24 cellular contexts compared by ENCODE assay signal in genomic region chr3:51962854-51963530, GRCh38. TPM values are rescaled to one million over a fixed set of nuclear protein-coding genes. Genes with fewer than 3 reads are reported as not detected.
DNase-seq lines count a peak whose midpoint lies in the region; ATAC-seq and TF ChIP-seq lines count a peak whose summit lies in the region.
"Had no signal": no experiment of that assay in that cellular context is flagged by ENCODE, and none has a peak within 500 bp of the region (broad histone marks: within the 10 kb centered on the region; RNA-seq: fewer than 3 reads in every experiment).

No MANE protein-coding gene starts in this region.

- H3K27ac ChIP-seq in cingulate gyrus (ENCODE audit: low read depth, low read length) (peak overlapping the region; percentile 72), right cardiac atrium (ENCODE audit: low read length) (peak overlapping the region; percentile 66), skeletal muscle tissue (ENCODE audit: low read depth, low read length) (peak overlapping the region; percentile 86), colonic mucosa (no peak overlapping the region)
- H3K27ac ChIP-seq: coronary artery, SJSA1 had no signal

- H3K36me3 Mint-ChIP-seq in stimulated activated naive B cell treated with anti-CD40 and anti-IgM and Interleukin-4, amounts not matched to agents 10 μg/mL and 1 μg/mL and 100 μg/mL, for 72 hours = peaks cover 2 to 6% of the 10 kb centered on the region in 2 donors

- intact Hi-C loops in right cardiac atrium (cut with DNase I) (no loop called here), colonic mucosa (cut with DNase I) (no loop called here)

- H3K4me1 Mint-ChIP-seq in stimulated activated naive B cell treated with anti-CD40 and anti-IgM and Interleukin-4, amounts not matched to agents 10 μg/mL and 1 μg/mL and 100 μg/mL, for 72 hours = peaks cover 6 to 13% of the 10 kb centered on the region in 2 donors

- no peak for TF ChIP-seq CTCF in colonic mucosa (IDR thresholded peaks at IDR 0.05)

- H3K27me3 ChIP-seq in right cardiac atrium (ENCODE audit: control insufficient read depth, insufficient read depth) (no peaks in the 10 kb centered on the region), skeletal muscle tissue (ENCODE audit: control insufficient read depth in 3 of 3, insufficient read depth in 3 of 3, low read length in 3 of 3) (no peaks in the 10 kb centered on the region), colonic mucosa (no peaks in the 10 kb centered on the region)
- H3K27me3 ChIP-seq: SJSA1 had no signal

- peaks cover 16 to 28% (median 20%) of the 10 kb centered on the region in 3 donors for H3K36me3 ChIP-seq in skeletal muscle tissue (ENCODE audit: control insufficient read depth in 3 of 3, insufficient read depth in 3 of 3, low read length in 3 of 3)
- H3K36me3 ChIP-seq in colonic mucosa = no peaks in the 10 kb centered on the region

- peaks cover 15 to 21% of the 10 kb centered on the region in 2 donors for H3K27me3 Mint-ChIP-seq in stimulated activated naive B cell treated with anti-CD40 and anti-IgM and Interleukin-4, amounts not matched to agents 10 μg/mL and 1 μg/mL and 100 μg/mL, for 72 hours

- peaks cover 33% of the 10 kb centered on the region for H3K4me1 ChIP-seq in right cardiac atrium (ENCODE audit: control insufficient read depth, insufficient read depth, low read length)
- peaks cover 49 to 61% (median 61%) of the 10 kb centered on the region in 3 donors for H3K4me1 ChIP-seq in skeletal muscle tissue (ENCODE audit: control insufficient read depth in 3 of 3, insufficient read depth in 3 of 3, low read length in 3 of 3)
- no peaks in the 10 kb centered on the region for H3K4me1 ChIP-seq in colonic mucosa

- no peak overlapping the region for H3K4me3 Mint-ChIP-seq in stimulated activated naive B cell treated with anti-CD40 and anti-IgM and Interleukin-4, amounts not matched to agents 10 μg/mL and 1 μg/mL and 100 μg/mL, for 72 hours
- H3K4me3 Mint-ChIP-seq: CD4-positive, alpha-beta memory T cell; stimulated activated effector memory CD8-positive, alpha-beta T cell treated with anti-CD3 and anti-CD28 coated beads, Interleukin-12 subunit alpha, Interleukin-12 subunit beta, amount 100 ng/mL, for 72 hours; T-helper 1 cell treated with Interleukin-12 subunit alpha and Interleukin-12 subunit beta and Interleukin-4 antibody, amounts not matched to agents 30 μg/mL and 1 μg/mL, for 36 hours had no signal

- no peaks in the 10 kb centered on the region for H3K9me3 Mint-ChIP-seq in stimulated activated naive B cell treated with anti-CD40 and anti-IgM and Interleukin-4, amounts not matched to agents 10 μg/mL and 1 μg/mL and 100 μg/mL, for 72 hours
- H3K9me3 Mint-ChIP-seq: CD4-positive, alpha-beta memory T cell; neural crest cell; stimulated activated effector memory CD8-positive, alpha-beta T cell treated with anti-CD3 and anti-CD28 coated beads, Interleukin-12 subunit alpha, Interleukin-12 subunit beta, amount 100 ng/mL, for 72 hours; T-helper 1 cell treated with Interleukin-12 subunit alpha and Interleukin-12 subunit beta and Interleukin-4 antibody, amounts not matched to agents 30 μg/mL and 1 μg/mL, for 36 hours had no signal

- DNase-seq in NCI-H82 (lab: John Stamatoyannopoulos, UW) (peak; percentile 90), right cardiac atrium (peak in 2 of 3 donors; percentile 63 to 78), colonic mucosa (no peak)
- DNase-seq in stimulated activated naive B cell treated with anti-CD40 and anti-IgM and Interleukin-4, amounts not matched to agents 10 μg/mL and 1 μg/mL and 100 μg/mL, for 72 hours = no peak
- no peak for DNase-seq in stimulated activated CD4-positive, alpha-beta T cell treated with anti-CD3 and anti-CD28 coated beads, Interleukin-2, amount 100 ng/mL, for 24 hours
- DNase-seq: activated CD4-positive, alpha-beta T cell treated with anti-CD3 and anti-CD28 coated beads, Interleukin-2, amount 50 U/mL, for 48 hours; activated naive CD4-positive, alpha-beta T cell; CD4-positive, alpha-beta memory T cell; DMS79; NCI-H1092 treated with DMSO at 0.1 percent for 48 hours; NCI-H2107; NCI-H510A treated with DMSO at 0.1 percent for 48 hours; stimulated activated CD4-positive, alpha-beta T cell treated with anti-CD3 and anti-CD28 coated beads, Interleukin-15, amount 100 ng/mL, for 24 hours; trophoblast cell had no signal

- H3K9ac ChIP-seq in skeletal muscle tissue (ENCODE audit: low read depth in 1 of 3, low read length in 3 of 3) = peak overlapping the region in 2 of 3 donors; percentile 61 to 98
- no peak overlapping the region for H3K9ac ChIP-seq in colonic mucosa (ENCODE audit: low read depth in 2 of 2, low read length in 2 of 2)

- H3K9me3 ChIP-seq in right cardiac atrium (ENCODE audit: control insufficient read depth, low read length) (no peaks in the 10 kb centered on the region), skeletal muscle tissue (ENCODE audit: control insufficient read depth in 3 of 3, low read length in 3 of 3) (no peaks in the 10 kb centered on the region), colonic mucosa (no peaks in the 10 kb centered on the region)
- H3K9me3 ChIP-seq: SJSA1 had no signal

- no peak overlapping the region for H3K4me3 ChIP-seq in right cardiac atrium (ENCODE audit: low read length)
- peak overlapping the region in 1 of 3 donors; percentile 29 for H3K4me3 ChIP-seq in skeletal muscle tissue (ENCODE audit: low read length in 3 of 3)
- H3K4me3 ChIP-seq in colonic mucosa = no peak overlapping the region
- H3K4me3 ChIP-seq: coronary artery, SJSA1 had no signal

- WGBS in right cardiac atrium = 67% methylated on average over 6 of the region's 6 CpGs

- ATAC-seq in right cardiac atrium (peak in 1 of 2 donors; percentile 2), GM18520 (IDR thresholded peaks at IDR 0.05; ENCODE audit: unreplicated experiment) (no peak)
- no peak for ATAC-seq in stimulated activated naive B cell treated with anti-CD40 and anti-IgM and Interleukin-4, amounts not matched to agents 10 μg/mL and 1 μg/mL and 100 μg/mL, for 72 hours (replicated peaks)
- ATAC-seq: stimulated activated effector memory CD8-positive, alpha-beta T cell treated with anti-CD3 and anti-CD28 coated beads, Interleukin-12 subunit alpha, Interleukin-12 subunit beta, amount 100 ng/mL, for 72 hours had no signal

- H3K27ac Mint-ChIP-seq in stimulated activated naive B cell treated with anti-CD40 and anti-IgM and Interleukin-4, amounts not matched to agents 10 μg/mL and 1 μg/mL and 100 μg/mL, for 72 hours = no peak overlapping the region
- H3K27ac Mint-ChIP-seq: stimulated activated effector memory CD8-positive, alpha-beta T cell treated with anti-CD3 and anti-CD28 coated beads, Interleukin-12 subunit alpha, Interleukin-12 subunit beta, amount 100 ng/mL, for 72 hours; T-helper 1 cell treated with Interleukin-12 subunit alpha and Interleukin-12 subunit beta and Interleukin-4 antibody, amounts not matched to agents 30 μg/mL and 1 μg/mL, for 36 hours had no signal

RNA-seq across cellular contexts. Expression of gene PCBP4, which starts 4.3 kb away (rescaled TPM):
- total RNA-seq in right cardiac atrium (10 to 100 TPM; 62.2 to 81.7 (median 67.9) TPM), skeletal muscle tissue (33.4 TPM), colonic mucosa (10 to 100 TPM; 19.6 to 22.4 TPM)
- polyA plus RNA-seq in right cardiac atrium = 88.1 TPM

RNA-seq across cellular contexts. Expression of gene GPR62, which starts 7.8 kb away (rescaled TPM):
- total RNA-seq in right cardiac atrium = 1 to 10 TPM in 1 of 4 donors, under 1 TPM in 3; 0.19 to 1.5 (median 0.54) TPM
- 0.34 TPM for polyA plus RNA-seq in right cardiac atrium
- 0.52 TPM for total RNA-seq in skeletal muscle tissue
- not detected for total RNA-seq in colonic mucosa
- total RNA-seq: astrocyte; CD4-positive, alpha-beta memory T cell; kidney epithelial cell; SJSA1 had no signal
- polyA plus RNA-seq: CD4-positive, alpha-beta memory T cell had no signal

RNA-seq across cellular contexts. Expression of gene ABHD14B, which starts 10.9 kb away (rescaled TPM):
- 10 to 100 TPM; 14.8 to 23.3 (median 18.5) TPM for total RNA-seq in right cardiac atrium
- 22.7 TPM for polyA plus RNA-seq in right cardiac atrium
- 7.8 TPM for total RNA-seq in skeletal muscle tissue
- total RNA-seq in colonic mucosa = 10 to 100 TPM; 64.9 to 72.2 TPM

RNA-seq across cellular contexts. Expression of gene ABHD14A, which starts 11.9 kb away (rescaled TPM):
- 10 to 100 TPM; 19.9 to 25.9 (median 23.2) TPM for total RNA-seq in right cardiac atrium
- polyA plus RNA-seq in right cardiac atrium = 43.3 TPM
- total RNA-seq in skeletal muscle tissue = 8.9 TPM
- total RNA-seq in colonic mucosa = 1 to 10 TPM; 7.4 to 9.6 TPM

RNA-seq across cellular contexts. Expression of gene ACY1, which starts 20.3 kb away (rescaled TPM):
- total RNA-seq in right cardiac atrium (10 to 100 TPM; 18.4 to 27.2 (median 20.6) TPM), skeletal muscle tissue (14.6 TPM), colonic mucosa (100 to 1,000 TPM; 137 to 153 TPM)
- 19.6 TPM for polyA plus RNA-seq in right cardiac atrium

Comparison
In these comparisons a context has a peak if more than half of its experiments do, and no peak if none do; other contexts are left out.
1. DNase-seq: peak in NCI-H82 (single experiment) and right cardiac atrium (2 of 3); none in stimulated activated naive B cell treated with anti-CD40 and anti-IgM and Interleukin-4, amounts not matched to agents 10 μg/mL and 1 μg/mL and 100 μg/mL, for 72 hours (single experiment), stimulated activated CD4-positive, alpha-beta T cell treated with anti-CD3 and anti-CD28 coated beads, Interleukin-2, amount 100 ng/mL, for 24 hours (0 of 2) and colonic mucosa (single experiment).
2. H3K9ac ChIP-seq: peak in skeletal muscle tissue (2 of 3); none in colonic mucosa (0 of 2).